ENCODE assay signal across 3 cellular contexts in genomic region chr1:108486707-108487106, GRCh38. TPM values are rescaled to one million over a fixed set of nuclear protein-coding genes. Genes with fewer than 3 reads are reported as not detected.
"Had no signal": no experiment of that assay in that cellular context is flagged by ENCODE, and none has a peak within 500 bp of the region (broad histone marks: within the 10 kb centered on the region; RNA-seq: fewer than 3 reads in every experiment).

No MANE protein-coding gene starts in this region.

RNA-seq across cellular contexts. Expression of gene NBPF6, which starts 36.6 kb away (rescaled TPM):
- total RNA-seq: LHCN-M2, MCF 10A, Right ventricle myocardium superior had no signal
